Comparison of ENCODE assay signal across 8 cellular contexts in the genomic region with DNA sequence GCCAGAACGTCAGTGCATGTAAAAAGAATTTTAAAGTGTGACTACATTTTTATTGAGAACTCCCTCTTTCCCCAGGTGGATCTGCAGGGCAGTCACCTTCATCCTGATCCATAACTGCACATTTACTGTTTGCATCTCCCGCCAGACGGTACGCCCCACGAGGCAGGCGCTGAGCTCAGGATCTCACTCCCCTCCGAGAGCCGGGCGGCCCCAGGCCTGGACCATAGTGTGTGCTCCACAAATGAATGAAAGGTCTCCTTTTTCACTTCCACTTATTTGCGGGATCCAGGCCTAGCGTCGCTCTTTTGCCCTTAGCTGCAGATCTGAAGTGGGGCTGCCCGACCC. TPM values are rescaled to one million over a fixed set of nuclear protein-coding genes. Genes with fewer than 3 reads are reported as not detected.
DNase-seq lines count a peak whose midpoint lies in the region; ATAC-seq, FAIRE-seq and TF ChIP-seq lines count a peak whose summit lies in the region.

No MANE protein-coding gene starts in this region.

- peak overlapping the region; percentile 99 for H3K4me3 ChIP-seq in HUES6 (ENCODE audit: low read depth, low read length)
- peak overlapping the region; percentile 79 for H3K4me3 ChIP-seq in WI38 (ENCODE audit: low read depth, low read length)
- H3K4me3 ChIP-seq in epithelial cell of esophagus (ENCODE audit: low read length): peak overlapping the region; percentile 98
- peak overlapping the region; percentile 61 for H3K4me3 ChIP-seq in urinary bladder (ENCODE audit: low read depth, low read length)

- H3K4me1 Mint-ChIP-seq in naive B cell: peaks cover 27 to 60% (median 48%) of the 10 kb centered on the region in 3 donors

- H3K9me3 Mint-ChIP-seq in naive B cell: no peaks in the 10 kb centered on the region

- peak overlapping the region; percentile 98 to 100 (median 100) for H3K4me3 Mint-ChIP-seq in naive B cell

- peaks cover 14 to 24% of the 10 kb centered on the region in 2 donors for H3K36me3 Mint-ChIP-seq in naive B cell

- FAIRE-seq in GM12891 (lab: Jason Lieb, UNC) (no peak), RCC 7860 (lab: Jason Lieb, UNC) (no peak)

- ATAC-seq in GM21576 (IDR thresholded peaks at IDR 0.05; ENCODE audit: unreplicated experiment) (peak; percentile 34), naive B cell (ENCODE audit: low read depth in 2 of 2) (peak; percentile 39 to 43)

- peaks cover 52% of the 10 kb centered on the region for H3K36me3 ChIP-seq in HUES6 (ENCODE audit: control insufficient read depth, insufficient read depth, low read length)
- H3K36me3 ChIP-seq in urinary bladder (ENCODE audit: insufficient read depth): peaks cover 1% of the 10 kb centered on the region

- H3K9me3 ChIP-seq in HUES6 (ENCODE audit: control insufficient read depth, insufficient read depth, low read depth, low read length): no peaks in the 10 kb centered on the region

- DNase-seq in GM12891 (ENCODE audit: insufficient read length, low spot score): peak; percentile 15
- peak; percentile 42 for DNase-seq in epithelial cell of esophagus (ENCODE audit: low read depth)
- no peak for DNase-seq in naive B cell
- DNase-seq in RCC 7860 (ENCODE audit: low spot score): no peak

- WGBS in urinary bladder: under 1% methylated on average over 13 of the region's 13 CpGs

- no peaks in the 10 kb centered on the region for H3K27me3 ChIP-seq in HUES6 (ENCODE audit: control insufficient read depth, insufficient read depth, low read length)

- H3K9ac ChIP-seq in HUES6 (ENCODE audit: low read length): peak overlapping the region; percentile 95

- H3K27ac Mint-ChIP-seq in naive B cell: peak overlapping the region; percentile 92 to 98 (median 96)

- TF ChIP-seq CTCF in WI38 (IDR thresholded peaks at IDR 0.05; ENCODE audit: low read depth, low read length) (no peak), epithelial cell of esophagus (IDR thresholded peaks at IDR 0.05; ENCODE audit: insufficient read depth, low read depth, low read length, missing control alignments) (no peak)

- H3K4me1 ChIP-seq in HUES6 (ENCODE audit: control insufficient read depth, insufficient read depth, low read length): peaks cover 11% of the 10 kb centered on the region
- H3K4me1 ChIP-seq in urinary bladder (ENCODE audit: insufficient read depth): no peaks in the 10 kb centered on the region

- TF ChIP-seq POLR2A in GM12891 (IDR thresholded peaks at IDR 0.05; ENCODE audit: low read depth, low read length): no peak

- H3K27me3 Mint-ChIP-seq in naive B cell: no peaks in the 10 kb centered on the region

- H3K27ac ChIP-seq in HUES6 (ENCODE audit: low read depth, low read length) (peak overlapping the region; percentile 76), urinary bladder (ENCODE audit: low read depth) (peak overlapping the region; percentile 38)

TF ChIP-seq in GM12891, 5 proteins besides CTCF, POLR2A, EP300 and RAD21:
- TF ChIP-seq POLR2AphosphoS5 (IDR thresholded peaks at IDR 0.05; ENCODE audit: low read depth, low read length) (no peak), SPI1 (IDR thresholded peaks at IDR 0.05; ENCODE audit: low read depth, low read length) (0 out of 2 replicates have a peak, but pooled peaks have one; percentile 31)
TF ChIP-seq in GM12891: peak in this region for 1.

RNA-seq across cellular contexts. Expression of a gene that starts 0.4 kb away (rescaled TPM):
- polyA plus RNA-seq in GM12891 (2012; ENCODE audit: low read depth, missing spikeins): 33.4 TPM
- 10 to 100 TPM; 10.6 to 20.6 (median 13.8) TPM for polyA plus RNA-seq in naive B cell (ENCODE audit: low read depth in 6 of 6)
- total RNA-seq in urinary bladder: 90.8 TPM
- 24.8 TPM for polyA plus RNA-seq in urinary bladder

RNA-seq across cellular contexts. Expression of a gene that starts 0.6 kb away (rescaled TPM):
- 9.6 TPM for polyA plus RNA-seq in GM12891 (2012; ENCODE audit: low read depth, missing spikeins)
- polyA plus RNA-seq in naive B cell (ENCODE audit: low read depth in 6 of 6) (10 to 100 TPM; 19.5 to 31.3 (median 25.9) TPM), urinary bladder (12.4 TPM)
- 22.8 TPM for total RNA-seq in urinary bladder

Comparison
In these comparisons a context has a peak if more than half of its experiments do, and no peak if none do; other contexts are left out.
1. DNase-seq: peak in GM12891 (single experiment) and epithelial cell of esophagus (single experiment); none in naive B cell (single experiment) and RCC 7860 (single experiment).
2. Peak in every context shown above with its lines, with median percentiles within 50 percentile points of each other: H3K4me3 ChIP-seq.